In genomic region chr7:131605280-131605878, GRCh38 we compare ENCODE assay signal across 16 cellular contexts. TPM values are rescaled to one million over a fixed set of nuclear protein-coding genes. Genes with fewer than 3 reads are reported as not detected.
A peak's percentile ranks its signal among the peaks of the same experiment; 100 is the strongest.
DNase-seq lines count a peak whose midpoint lies in the region; TF ChIP-seq lines count a peak whose summit lies in the region.
"Had no signal": no experiment of that assay in that cellular context is flagged by ENCODE, and none has a peak within 500 bp of the region (broad histone marks: within the 10 kb centered on the region; RNA-seq: fewer than 3 reads in every experiment).

No MANE protein-coding gene starts in this region.

- TF ChIP-seq CTCF in AG10803 (conservative IDR thresholded peaks at IDR 0.05; ENCODE audit: low read length) (no peak), GM13977 (IDR thresholded peaks at IDR 0.05; ENCODE audit: extremely low read depth, insufficient read depth, missing control alignments) (no peak)

- DNase-seq in AG10803 (ENCODE audit: low read depth) (peak; percentile 37), SJCRH30 (peak; percentile 54 to 67), iPS-NIHi11 (ENCODE audit: low spot score) (peak; percentile 66), NCI-H446 treated with DMSO at 0.1 percent for 48 hours (lab: John Stamatoyannopoulos, UW) (no peak), COLO668 (lab: John Stamatoyannopoulos, UW; ENCODE audit: unreplicated experiment) (no peak), kidney tubule cell (ENCODE audit: low spot score) (no peak), GM13977 (ENCODE audit: low spot score) (no peak)
- DNase-seq: activated CD4-positive, alpha-beta T cell treated with anti-CD3 and anti-CD28 coated beads for 4 hours; activated naive CD8-positive, alpha-beta T cell treated with anti-CD3 and anti-CD28 coated beads for 36 hours; effector memory CD8-positive, alpha-beta T cell; NCI-H1092; Right ventricle myocardium superior; sigmoid colon; stimulated activated CD4-positive, alpha-beta T cell treated with anti-CD3 and anti-CD28 coated beads, Interleukin-4, amount 100 ng/mL, for 24 hours had no signal

- peak overlapping the region; percentile 76 for H3K9ac ChIP-seq in HUES64 (ENCODE audit: low read depth, low read length)

- H3K4me3 ChIP-seq in AG10803 (ENCODE audit: low read length) = no peak overlapping the region
- peak overlapping the region; percentile 33 for H3K4me3 ChIP-seq in HUES64 (ENCODE audit: low read length)
- H3K4me3 ChIP-seq in SJCRH30 = no peak overlapping the region
- H3K4me3 ChIP-seq: sigmoid colon, thoracic aorta had no signal

- in situ Hi-C loops in GM13977 (cut with MboI; ENCODE audit: low pct_unique_long_range_greater_than_20kb, low sequenced_read_pairs, unreplicated experiment) = no loop called here

- no peaks in the 10 kb centered on the region for H3K27me3 ChIP-seq in HUES64 (ENCODE audit: insufficient read depth, low read length)
- no peaks in the 10 kb centered on the region for H3K27me3 ChIP-seq in SJCRH30
- H3K27me3 ChIP-seq: sigmoid colon had no signal

- H3K27ac ChIP-seq in HUES64 (ENCODE audit: low read depth, low read length) = peak overlapping the region; percentile 98
- peak overlapping the region; percentile 95 for H3K27ac ChIP-seq in SJCRH30
- H3K27ac ChIP-seq: thoracic aorta had no signal

- WGBS in HUES64 = 4% methylated on average over 9 of the region's 9 CpGs

- H3K36me3 ChIP-seq in HUES64 (ENCODE audit: insufficient read depth, low read length) (no peaks in the 10 kb centered on the region), SJCRH30 (no peaks in the 10 kb centered on the region)
- H3K36me3 ChIP-seq: sigmoid colon, thoracic aorta had no signal

- peaks cover 54% of the 10 kb centered on the region for H3K4me1 ChIP-seq in HUES64 (ENCODE audit: insufficient read depth, low read length)
- peaks cover 71% of the 10 kb centered on the region for H3K4me1 ChIP-seq in SJCRH30

- H3K9me3 ChIP-seq in HUES64 (ENCODE audit: insufficient read depth, low read depth, low read length) = no peaks in the 10 kb centered on the region
- no peaks in the 10 kb centered on the region for H3K9me3 ChIP-seq in SJCRH30 (replicated peaks)
- H3K9me3 ChIP-seq: sigmoid colon, thoracic aorta had no signal

RNA-seq across cellular contexts. Expression of gene PODXL, which starts 49.0 kb away (rescaled TPM):
- polyA plus RNA-seq in HUES64 (2013, experiment 1 of 2) = 315 TPM
- 331 TPM for polyA plus RNA-seq in HUES64 (2013, experiment 2 of 2)
- total RNA-seq in SJCRH30 (2014; rRNA removed; shearing (Covaris generic)) = 71.1 and 78.1 TPM in 2 replicates

Comparison
In these comparisons a context has a peak if more than half of its experiments do, and no peak if none do; other contexts are left out.
1. DNase-seq: peak in AG10803 (single experiment), SJCRH30 (2 of 2) and iPS-NIHi11 (single experiment); none in NCI-H446 treated with DMSO at 0.1 percent for 48 hours (single experiment), COLO668 (single experiment), kidney tubule cell (single experiment) and GM13977 (single experiment).